In the genomic region with DNA sequence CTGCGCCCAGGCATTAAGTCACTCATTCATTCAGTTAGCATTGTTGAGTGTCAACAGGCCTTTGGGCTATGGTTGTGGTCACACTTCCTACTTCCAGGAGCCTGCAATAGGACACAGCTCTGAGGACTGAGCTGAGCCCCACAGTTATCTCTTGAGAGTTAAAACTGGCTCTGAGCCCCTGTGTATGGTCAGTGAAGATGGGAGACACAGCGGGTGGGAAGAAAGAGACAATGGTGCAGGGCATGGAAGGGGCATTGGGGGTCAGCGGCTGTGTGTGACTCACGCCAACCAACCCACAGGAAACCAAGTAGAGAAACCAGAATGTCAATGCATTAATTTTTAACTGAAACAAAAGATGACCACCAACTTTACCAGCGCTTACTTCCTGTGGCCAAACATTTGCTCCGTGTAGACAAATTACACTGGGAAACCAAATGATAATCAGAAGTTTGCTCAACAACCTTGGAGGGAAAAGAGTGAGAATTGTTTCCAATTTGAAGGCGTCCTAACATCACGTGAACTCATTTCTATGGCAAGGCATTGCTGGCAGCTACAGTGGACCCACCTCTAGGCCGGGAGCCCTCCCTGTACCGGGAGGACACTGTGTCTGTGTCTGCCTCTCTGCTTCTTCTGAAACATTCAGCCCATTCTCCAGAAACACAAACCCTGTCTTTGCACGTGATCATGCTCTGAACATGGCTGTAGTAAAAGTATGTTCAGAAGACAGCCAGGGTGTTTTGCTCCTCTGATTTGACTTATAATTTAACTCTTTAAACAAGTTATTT, we compare ENCODE assay signal across 16 cellular contexts.
A peak's percentile ranks its signal among the peaks of the same experiment; 100 is the strongest.
DNase-seq lines count a peak whose midpoint lies in the region; ATAC-seq and TF ChIP-seq lines count a peak whose summit lies in the region.
"Had no signal": no experiment of that assay in that cellular context is flagged by ENCODE, and none has a peak within 500 bp of the region (broad histone marks: within the 10 kb centered on the region; RNA-seq: fewer than 3 reads in every experiment).

No MANE protein-coding gene starts in this region.

- no peaks in the 10 kb centered on the region for H3K9me2 ChIP-seq in Karpas-422 (replicated peaks; ENCODE audit: insufficient read depth, low read length)

- no peak overlapping the region for H2BK120ac ChIP-seq in mesenchymal stem cell (ENCODE audit: low read depth, low read length)

- in situ Hi-C loops in HAP-1 (cut with MboI; ENCODE audit: low sequenced_read_pairs): no loop called here

- H3K23ac ChIP-seq in mesenchymal stem cell (ENCODE audit: low read length in 2 of 2): no peak overlapping the region

- H3K4me3 ChIP-seq in mesenchymal stem cell (ENCODE audit: insufficient read depth in 1 of 2, low read depth in 1 of 2, low read length in 2 of 2) (no peak overlapping the region), Karpas-422 (ENCODE audit: low read length) (no peak overlapping the region), HAP-1 (no peak overlapping the region)
- H3K4me3 ChIP-seq: SK-N-MC had no signal

- H4K91ac ChIP-seq in mesenchymal stem cell (ENCODE audit: low read length): no peak overlapping the region

- no peaks in the 10 kb centered on the region for H3K27me3 ChIP-seq in mesenchymal stem cell (ENCODE audit: control insufficient read depth in 1 of 2, insufficient read depth in 1 of 2, low read length in 2 of 2)
- H3K27me3 ChIP-seq in Karpas-422 (ENCODE audit: low read length): no peaks in the 10 kb centered on the region
- no peaks in the 10 kb centered on the region for H3K27me3 ChIP-seq in HAP-1 (ENCODE audit: low read depth)

- no peaks in the 10 kb centered on the region for H4K20me1 ChIP-seq in Karpas-422 (ENCODE audit: insufficient read depth, low read depth, low read length)

- H3K4ac ChIP-seq in mesenchymal stem cell (ENCODE audit: low read depth in 1 of 2, low read length in 2 of 2): no peak overlapping the region

- no peaks in the 10 kb centered on the region for H3K79me1 ChIP-seq in mesenchymal stem cell (replicated peaks; ENCODE audit: low read length, poor library complexity, severe bottlenecking)

- H3K79me2 ChIP-seq in Karpas-422 (ENCODE audit: low read length): no peaks in the 10 kb centered on the region

- no peak overlapping the region for H2BK12ac ChIP-seq in mesenchymal stem cell (ENCODE audit: low read length in 2 of 2)

- H3K9ac ChIP-seq in mesenchymal stem cell (ENCODE audit: low read length): no peak overlapping the region
- H3K9ac ChIP-seq in Karpas-422 (ENCODE audit: low read length): no peak overlapping the region

- H3K9me3 ChIP-seq in mesenchymal stem cell (ENCODE audit: control insufficient read depth, low read length) (no peaks in the 10 kb centered on the region), Karpas-422 (ENCODE audit: low read length) (no peaks in the 10 kb centered on the region), HAP-1 (no peaks in the 10 kb centered on the region)

- H2BK15ac ChIP-seq in mesenchymal stem cell (ENCODE audit: low read depth, poor library complexity, severe bottlenecking): no peak overlapping the region

- DNase-seq in mesenchymal stem cell (no peak), nucleus accumbens (lab: John Stamatoyannopoulos, UW) (no peak), Karpas-422 (no peak), HAP-1 (ENCODE audit: low spot score in 2 of 2) (no peak), SIG-M5 (lab: John Stamatoyannopoulos, UW) (no peak)
- DNase-seq: activated CD4-positive, alpha-beta T cell treated with anti-CD3 and anti-CD28 coated beads, Interleukin-2, amount 50 U/mL, for 1 hour; foreskin fibroblast; left colon; NCI-H1417; NCI-H748 treated with DMSO at 0.1 percent for 48 hours; stimulated activated CD4-positive, alpha-beta T cell treated with anti-CD3 and anti-CD28 coated beads, Interleukin-15, amount 100 ng/mL, for 24 hours had no signal

- H3K4me1 ChIP-seq in mesenchymal stem cell (ENCODE audit: control insufficient read depth, insufficient read depth, low read depth, low read length) (peaks cover 13% of the 10 kb centered on the region), Karpas-422 (ENCODE audit: low read length) (peaks cover 12% of the 10 kb centered on the region), HAP-1 (no peaks in the 10 kb centered on the region)

- WGBS in mesenchymal stem cell: 96% methylated on average over 10 of the region's 11 CpGs

- TF ChIP-seq EP300 in Ishikawa (IDR thresholded peaks at IDR 0.05; ENCODE audit: borderline replicate concordance): peak; percentile 48; the same call in 1 of the 2 replicates

- H2AFZ ChIP-seq in mesenchymal stem cell (ENCODE audit: low read depth, low read length) (no peak overlapping the region), Karpas-422 (ENCODE audit: low read length) (no peak overlapping the region)

- no peaks in the 10 kb centered on the region for H3K36me3 ChIP-seq in mesenchymal stem cell (ENCODE audit: control insufficient read depth in 1 of 2, insufficient read depth in 2 of 2, low read depth in 1 of 2, low read length in 2 of 2)
- H3K36me3 ChIP-seq in Karpas-422 (ENCODE audit: insufficient read depth, low read length): no peaks in the 10 kb centered on the region
- no peaks in the 10 kb centered on the region for H3K36me3 ChIP-seq in HAP-1 (replicated peaks)

- ATAC-seq in GM18511 (IDR thresholded peaks at IDR 0.05; ENCODE audit: unreplicated experiment) (peak; percentile 78), GM21737 (IDR thresholded peaks at IDR 0.05; ENCODE audit: unreplicated experiment) (peak; percentile 47)
- ATAC-seq: activated naive CD4-positive, alpha-beta T cell treated with anti-CD3 and anti-CD28 coated beads, Interleukin-2, amount 50 U/mL, for 72 hours; left colon had no signal

- no peak for TF ChIP-seq RAD21 in Ishikawa (IDR thresholded peaks at IDR 0.05; ENCODE audit: low read depth)

- no peak overlapping the region for H3K18ac ChIP-seq in mesenchymal stem cell (ENCODE audit: low read depth in 1 of 2, low read length in 2 of 2)

- no peak overlapping the region for H2BK5ac ChIP-seq in mesenchymal stem cell (ENCODE audit: low read depth, low read length, poor library complexity, severe bottlenecking)

- no peak overlapping the region for H2AK5ac ChIP-seq in mesenchymal stem cell (ENCODE audit: low read length, severe bottlenecking)

- H3K14ac ChIP-seq in mesenchymal stem cell (ENCODE audit: low read length in 2 of 2): no peak overlapping the region

- H3K4me2 ChIP-seq in mesenchymal stem cell (ENCODE audit: low read length, poor library complexity, severe bottlenecking) (no peak overlapping the region), Karpas-422 (ENCODE audit: low read depth, low read length, poor library complexity, severe bottlenecking) (no peak overlapping the region)

- H3K27ac ChIP-seq in mesenchymal stem cell (ENCODE audit: low read length, poor library complexity, severe bottlenecking) (peak overlapping the region; percentile 60), Karpas-422 (ENCODE audit: low read length) (no peak overlapping the region)
- H3K27ac ChIP-seq: SK-N-MC had no signal

- H4K8ac ChIP-seq in mesenchymal stem cell (ENCODE audit: low read length): no peak overlapping the region

TF ChIP-seq in Ishikawa, 13 proteins besides CTCF, POLR2A, EP300 and RAD21:
- no peak for TF ChIP-seq ZBTB7A (IDR thresholded peaks at IDR 0.05; ENCODE audit: low read depth)
- no peak for TF ChIP-seq CREB1 (IDR thresholded peaks at IDR 0.05; ENCODE audit: low read depth)
- TF ChIP-seq NFIC (IDR thresholded peaks at IDR 0.05): no peak
- TF ChIP-seq FOXM1 (IDR thresholded peaks at IDR 0.05; ENCODE audit: borderline replicate concordance, low read depth): no peak
